Comparison of ENCODE assay signal across 17 cellular contexts in the genomic region with DNA sequence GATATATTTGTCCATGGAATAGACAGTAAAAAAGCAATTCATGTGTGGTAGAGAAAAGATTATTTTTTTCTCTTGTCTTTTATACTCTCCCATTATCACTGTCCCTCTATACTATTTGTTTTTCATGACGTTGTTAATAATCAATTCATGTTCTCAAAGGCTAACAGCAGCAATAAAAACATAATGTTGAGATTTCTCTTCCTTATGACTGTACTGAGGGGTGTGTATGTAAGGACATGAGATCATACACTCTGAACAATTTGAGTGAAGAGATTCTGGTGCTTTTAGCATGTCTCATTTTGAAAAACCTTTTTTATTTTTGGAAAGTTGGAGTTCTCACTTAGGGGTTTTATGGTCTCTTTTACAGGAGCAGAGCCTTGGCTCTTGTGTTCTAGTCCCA. TPM values are rescaled to one million over a fixed set of nuclear protein-coding genes. Genes with fewer than 3 reads are reported as not detected.
DNase-seq lines count a peak whose midpoint lies in the region; ATAC-seq and TF ChIP-seq lines count a peak whose summit lies in the region.
"Had no signal": no experiment of that assay in that cellular context is flagged by ENCODE, and none has a peak within 500 bp of the region (broad histone marks: within the 10 kb centered on the region; RNA-seq: fewer than 3 reads in every experiment).

No MANE protein-coding gene starts in this region.

- peaks cover 67% of the 10 kb centered on the region for H3K4me1 ChIP-seq in Caco-2
- H3K4me1 ChIP-seq in PC-3 (ENCODE audit: insufficient read depth, low read length): peaks cover 80% of the 10 kb centered on the region
- H3K4me1 ChIP-seq in prostate gland (replicated peaks): no peaks in the 10 kb centered on the region
- H3K4me1 ChIP-seq: A549; BLaER1 treated with 17β-estradiol and CSF1 and Interleukin-3, amounts not matched to agents 10 nM and 100 nM had no signal

- peak overlapping the region; percentile 21 for H3K27ac Mint-ChIP-seq in Caco-2 (ENCODE audit: unreplicated experiment)
- peak overlapping the region; percentile 44 for H3K27ac Mint-ChIP-seq in glutamatergic neuron (ENCODE audit: unreplicated experiment)
- H3K27ac Mint-ChIP-seq in activated CD8-positive, alpha-beta T cell treated with anti-CD3 and anti-CD28 coated beads, Interleukin-2, amount 10 ng/mL, durations not matched to agents 7 days and 5 days: no peak overlapping the region
- H3K27ac Mint-ChIP-seq: CD8-positive, alpha-beta memory T cell; H9 had no signal

- DNase-seq in Caco-2: no peak
- DNase-seq in PC-3: peak; percentile 25
- DNase-seq in glutamatergic neuron: no peak
- no peak for DNase-seq in prostate gland (ENCODE audit: low spot score)
- DNase-seq in activated CD8-positive, alpha-beta memory T cell treated with anti-CD3 and anti-CD28 coated beads, Interleukin-2, amount 50 U/mL, for 48 hours: no peak
- no peak for DNase-seq in activated CD8-positive, alpha-beta T cell treated with anti-CD3 and anti-CD28 coated beads, Interleukin-2, amount 10 ng/mL, durations not matched to agents 7 days and 5 days
- DNase-seq in GM20000 (ENCODE audit: low spot score): no peak
- DNase-seq: CD8-positive, alpha-beta memory T cell; EL; H9; NCI-H1417 treated with DMSO at 0.1 percent for 48 hours; NCI-H1930; NCI-H2171 treated with DMSO at 0.1 percent for 48 hours; NCI-H774 had no signal

- no TSS peak for BruUV-seq in Caco-2 (replicated peaks; lab: Mats Ljungman, UMichigan)
- BruUV-seq in PC-3 (replicated peaks; lab: Mats Ljungman, UMichigan): no TSS peak

- H3K36me3 ChIP-seq in Caco-2 (ENCODE audit: control insufficient read depth, insufficient read depth, low read length) (no peaks in the 10 kb centered on the region), PC-3 (ENCODE audit: low read depth, low read length) (no peaks in the 10 kb centered on the region), prostate gland (no peaks in the 10 kb centered on the region)
- H3K36me3 ChIP-seq: BLaER1 treated with 17β-estradiol and CSF1 and Interleukin-3, amounts not matched to agents 10 nM and 100 nM had no signal

- H3K27me3 ChIP-seq in Caco-2 (replicated peaks; ENCODE audit: control insufficient read depth, insufficient read depth, low read length) (no peaks in the 10 kb centered on the region), PC-3 (ENCODE audit: low read length) (no peaks in the 10 kb centered on the region), prostate gland (replicated peaks; ENCODE audit: insufficient read depth) (no peaks in the 10 kb centered on the region)
- H3K27me3 ChIP-seq: BLaER1 treated with 17β-estradiol and CSF1 and Interleukin-3, amounts not matched to agents 10 nM and 100 nM had no signal

- H3K27ac ChIP-seq in PC-3 (ENCODE audit: low read length) (peak overlapping the region; percentile 90), prostate gland (peak overlapping the region; percentile 56 to 74)
- H3K27ac ChIP-seq: A549; BLaER1 treated with 17β-estradiol and CSF1 and Interleukin-3, amounts not matched to agents 10 nM and 100 nM had no signal

- peaks cover 15% of the 10 kb centered on the region for H3K36me3 Mint-ChIP-seq in Caco-2 (ENCODE audit: insufficient read depth, unreplicated experiment)
- H3K36me3 Mint-ChIP-seq in glutamatergic neuron (ENCODE audit: unreplicated experiment): no peaks in the 10 kb centered on the region
- no peaks in the 10 kb centered on the region for H3K36me3 Mint-ChIP-seq in activated CD8-positive, alpha-beta T cell treated with anti-CD3 and anti-CD28 coated beads, Interleukin-2, amount 10 ng/mL, durations not matched to agents 7 days and 5 days (ENCODE audit: low read depth)
- H3K36me3 Mint-ChIP-seq: CD8-positive, alpha-beta memory T cell had no signal

- H3K4me1 Mint-ChIP-seq in Caco-2 (ENCODE audit: low read depth, unreplicated experiment) (peaks cover 50% of the 10 kb centered on the region), glutamatergic neuron (ENCODE audit: low read depth, unreplicated experiment) (peaks cover 18% of the 10 kb centered on the region)
- no peaks in the 10 kb centered on the region for H3K4me1 Mint-ChIP-seq in activated CD8-positive, alpha-beta T cell treated with anti-CD3 and anti-CD28 coated beads, Interleukin-2, amount 10 ng/mL, durations not matched to agents 7 days and 5 days (ENCODE audit: low read depth)
- H3K4me1 Mint-ChIP-seq: CD8-positive, alpha-beta memory T cell had no signal

- H3K9me2 ChIP-seq in PC-3 (replicated peaks; ENCODE audit: low read length): no peaks in the 10 kb centered on the region

- H3K9me3 ChIP-seq in Caco-2: peaks cover 11% of the 10 kb centered on the region; the same call in 1 of the 2 replicates
- H3K9me3 ChIP-seq in PC-3 (ENCODE audit: low read length): no peaks in the 10 kb centered on the region
- H3K9me3 ChIP-seq in prostate gland: no peaks in the 10 kb centered on the region

- H3F3A ChIP-seq in PC-3 (ENCODE audit: low read length, unreplicated experiment): peaks cover 4% of the 10 kb centered on the region

- H3K27me3 Mint-ChIP-seq in Caco-2 (ENCODE audit: insufficient read depth, unreplicated experiment) (no peaks in the 10 kb centered on the region), glutamatergic neuron (ENCODE audit: unreplicated experiment) (peaks cover under 1% of the 10 kb centered on the region)
- H3K27me3 Mint-ChIP-seq in activated CD8-positive, alpha-beta T cell treated with anti-CD3 and anti-CD28 coated beads, Interleukin-2, amount 10 ng/mL, durations not matched to agents 7 days and 5 days (ENCODE audit: low read depth): no peaks in the 10 kb centered on the region
- H3K27me3 Mint-ChIP-seq: CD8-positive, alpha-beta memory T cell had no signal

- no peak overlapping the region for H3K4me2 ChIP-seq in PC-3 (ENCODE audit: low read length)
- H3K4me2 ChIP-seq: A549; BLaER1 treated with 17β-estradiol and CSF1 and Interleukin-3, amounts not matched to agents 10 nM and 100 nM had no signal

- CTCF ChIA-PET in Caco-2 (lab: Charles Lee) (no interaction called here), PC-3 (lab: Charles Lee) (no interaction called here)
- CTCF ChIA-PET in activated CD8-positive, alpha-beta T cell treated with anti-CD3 and anti-CD28 coated beads, Interleukin-2, amount 10 ng/mL, durations not matched to agents 7 days and 5 days (lab: Charles Lee): no interaction called here

- peaks cover 17% of the 10 kb centered on the region for H3K9me3 Mint-ChIP-seq in Caco-2 (ENCODE audit: unreplicated experiment)
- peaks cover 3% of the 10 kb centered on the region for H3K9me3 Mint-ChIP-seq in glutamatergic neuron (ENCODE audit: unreplicated experiment)
- peaks cover 3% of the 10 kb centered on the region for H3K9me3 Mint-ChIP-seq in activated CD8-positive, alpha-beta T cell treated with anti-CD3 and anti-CD28 coated beads, Interleukin-2, amount 10 ng/mL, durations not matched to agents 7 days and 5 days (ENCODE audit: insufficient read depth)

- intact Hi-C loops in Caco-2 (cut with micrococcal nuclease; ENCODE audit: unreplicated experiment) (no loop called here), PC-3 (cut with micrococcal nuclease) (no loop called here), prostate gland (cut with DNase I) (no loop called here)

- H3K4me3 Mint-ChIP-seq in Caco-2 (ENCODE audit: unreplicated experiment): no peak overlapping the region
- H3K4me3 Mint-ChIP-seq in glutamatergic neuron (ENCODE audit: unreplicated experiment): no peak overlapping the region
- H3K4me3 Mint-ChIP-seq in activated CD8-positive, alpha-beta T cell treated with anti-CD3 and anti-CD28 coated beads, Interleukin-2, amount 10 ng/mL, durations not matched to agents 7 days and 5 days: no peak overlapping the region
- H3K4me3 Mint-ChIP-seq: CD8-positive, alpha-beta memory T cell; H9 had no signal

- POLR2A ChIA-PET in Caco-2 (lab: Charles Lee) (no interaction called here), PC-3 (lab: Charles Lee; ENCODE audit: unreplicated experiment) (no interaction called here)
- POLR2A ChIA-PET in activated CD8-positive, alpha-beta T cell treated with anti-CD3 and anti-CD28 coated beads, Interleukin-2, amount 10 ng/mL, durations not matched to agents 7 days and 5 days (lab: Charles Lee): no interaction called here

- no peak for TF ChIP-seq CTCF in Caco-2 (IDR thresholded peaks at IDR 0.05; ENCODE audit: insufficient read depth in 1 of 2, low read depth in 1 of 2, low read length in 1 of 2, severe bottlenecking in 1 of 2, unreplicated experiment in 1 of 2)
- TF ChIP-seq CTCF in PC-3 (conservative IDR thresholded peaks at IDR 0.05; ENCODE audit: low read depth, low read length): no peak
- no peak for TF ChIP-seq CTCF in glutamatergic neuron (IDR thresholded peaks at IDR 0.05; ENCODE audit: partially characterized antibody, unreplicated experiment)
- no peak for TF ChIP-seq CTCF in prostate gland (IDR thresholded peaks at IDR 0.05)
- TF ChIP-seq CTCF in GM20000 (IDR thresholded peaks at IDR 0.05; ENCODE audit: extremely low read depth, missing control alignments): no peak

- no peak overlapping the region for H2AFZ ChIP-seq in PC-3 (ENCODE audit: low read length)

- ATAC-seq in PC-3: no peak
- ATAC-seq in activated CD8-positive, alpha-beta T cell treated with anti-CD3 and anti-CD28 coated beads, Interleukin-2, amount 10 ng/mL, durations not matched to agents 7 days and 5 days: no peak
- ATAC-seq in GM18505 (IDR thresholded peaks at IDR 0.05; ENCODE audit: unreplicated experiment): no peak
- ATAC-seq: A549 had no signal

- no peaks in the 10 kb centered on the region for H4K20me1 ChIP-seq in PC-3 (ENCODE audit: low read length)
- H4K20me1 ChIP-seq: BLaER1 treated with 17β-estradiol and CSF1 and Interleukin-3, amounts not matched to agents 10 nM and 100 nM had no signal

- 41% methylated on average over 1 of the region's 1 CpG for WGBS in prostate gland

- H3K4me3 ChIP-seq in Caco-2 (ENCODE audit: low read depth, low read length): no peak overlapping the region
- H3K4me3 ChIP-seq in PC-3 (ENCODE audit: low read length): no peak overlapping the region
- H3K4me3 ChIP-seq in prostate gland: no peak overlapping the region
- H3K4me3 ChIP-seq: A549; BLaER1 treated with 17β-estradiol and CSF1 and Interleukin-3, amounts not matched to agents 10 nM and 100 nM had no signal

- no peaks in the 10 kb centered on the region for H3K79me2 ChIP-seq in PC-3 (ENCODE audit: low read length)

- peak overlapping the region; percentile 57; the same call in 1 of the 2 replicates for H3K9ac ChIP-seq in PC-3 (ENCODE audit: low read length)
- H3K9ac ChIP-seq: BLaER1 treated with 17β-estradiol and CSF1 and Interleukin-3, amounts not matched to agents 10 nM and 100 nM had no signal

- no peak for TF ChIP-seq POLR2A in prostate gland (IDR thresholded peaks at IDR 0.05)
- TF ChIP-seq POLR2A in GM18505 (IDR thresholded peaks at IDR 0.05; ENCODE audit: borderline replicate concordance, extremely low read depth, insufficient read depth, insufficient read length): no peak

RNA-seq across cellular contexts. Expression of a gene that starts 3.8 kb away (rescaled TPM):
- total RNA-seq in Caco-2 (2022) (86.4 and 99.9 TPM in 2 replicates), PC-3 (2014; rRNA removed) (1.3 TPM in 1 of 2 replicates, not detected in the other), glutamatergic neuron (ENCODE audit: unreplicated experiment) (1.6 TPM), prostate gland (100 to 1,000 TPM in 1 of 2 donors, 10 to 100 TPM in 1; 36.3 to 240 TPM)
- not detected for total RNA-seq in activated CD8-positive, alpha-beta T cell treated with anti-CD3 and anti-CD28 coated beads, Interleukin-2, amount 10 ng/mL, durations not matched to agents 7 days and 5 days
- total RNA-seq: CD8-positive, alpha-beta memory T cell; H9 had no signal

Comparison
In these comparisons a context has a peak if more than half of its experiments do, and no peak if none do; other contexts are left out.
1. RNA of a gene that starts 3.8 kb away (total RNA-seq): 36.3 to 240 TPM in prostate gland and 86.4 to 99.9 TPM in Caco-2; 1.6 TPM in glutamatergic neuron (single experiment), 1.3 TPM in PC-3 and not detected in activated CD8-positive, alpha-beta T cell treated with anti-CD3 and anti-CD28 coated beads, Interleukin-2, amount 10 ng/mL, durations not matched to agents 7 days and 5 days; every median in the first group is over 10 times any median in the second.